27 cellular contexts compared by ENCODE assay signal in the genomic region with DNA sequence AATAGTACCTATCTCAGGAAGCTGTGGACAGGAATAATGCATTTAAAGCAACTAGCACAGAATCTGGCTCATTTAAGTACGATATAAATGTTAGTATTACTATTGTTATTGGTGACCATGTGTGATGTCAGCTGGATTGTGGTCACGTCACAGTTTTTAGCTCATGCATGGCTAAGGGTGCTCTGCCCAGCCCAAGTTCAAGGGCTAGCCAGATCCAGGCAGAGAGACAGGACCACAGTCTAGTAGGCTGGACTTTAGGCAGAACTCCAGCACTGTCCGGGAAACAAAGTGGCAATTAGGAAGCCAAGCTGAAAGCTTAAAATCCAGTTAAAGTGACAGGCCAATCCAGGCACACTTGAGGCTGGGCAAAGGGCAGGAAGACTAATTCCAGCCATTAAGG.
DNase-seq lines count a peak whose midpoint lies in the region; ATAC-seq, FAIRE-seq and TF ChIP-seq lines count a peak whose summit lies in the region.
"Had no signal": no experiment of that assay in that cellular context is flagged by ENCODE, and none has a peak within 500 bp of the region (broad histone marks: within the 10 kb centered on the region; RNA-seq: fewer than 3 reads in every experiment).

No MANE protein-coding gene starts in this region.

- H4K20me1 ChIP-seq in HepG2 (ENCODE audit: insufficient read depth, low read length): no peaks in the 10 kb centered on the region

- no peaks in the 10 kb centered on the region for H3K36me3 ChIP-seq in esophagus muscularis mucosa
- no peaks in the 10 kb centered on the region for H3K36me3 ChIP-seq in HepG2 (replicated peaks in 1 of 2; ENCODE audit: control insufficient read depth in 1 of 2, insufficient read depth in 2 of 2, low read length in 2 of 2)
- H3K36me3 ChIP-seq: breast epithelium had no signal

- H3K27ac ChIP-seq in esophagus muscularis mucosa (replicated peaks in 1 of 4) (peak overlapping the region in 3 of 4 donors; percentile 0 to 47 (median 41)), HepG2 (ENCODE audit: extremely low read length, insufficient read depth, low read length) (no peak overlapping the region)
- H3K27ac ChIP-seq: foreskin keratinocyte had no signal

- TF ChIP-seq POLR2A in esophagus muscularis mucosa (IDR thresholded peaks at IDR 0.05; ENCODE audit: low read depth) (no peak), HepG2 (IDR thresholded peaks at IDR 0.05; ENCODE audit: insufficient read depth in 1 of 2, low read depth in 2 of 2, low read length in 2 of 2) (no peak)

- 60% methylated on average over 3 of the region's 3 CpGs for WGBS in esophagus muscularis mucosa
- WGBS in HepG2 (ENCODE audit: low lambda C conversion rate): 5% methylated on average over 3 of the region's 3 CpGs

- POLR2A ChIA-PET in HepG2 (lab: Yijun Ruan, JAX): no interaction called here

- no peak overlapping the region for H3K9ac ChIP-seq in HepG2 (ENCODE audit: insufficient read depth, low read depth, low read length)

- in situ Hi-C loops in HepG2 (cut with HindIII; ENCODE audit: extremely low pct_ligation_motif_present, low pct_unique_long_range_greater_than_20kb): no loop called here

- H3K4me1 ChIP-seq in esophagus muscularis mucosa: peaks cover 8 to 46% (median 40%) of the 10 kb centered on the region in 4 donors
- H3K4me1 ChIP-seq in HepG2 (ENCODE audit: insufficient read depth, low read length): no peaks in the 10 kb centered on the region
- H3K4me1 ChIP-seq: breast epithelium, foreskin keratinocyte had no signal

- FAIRE-seq in HepG2 (lab: Jason Lieb, UNC): no peak
- FAIRE-seq: A204.1, H1, HTR-8/SVneo had no signal

- H2AFZ ChIP-seq in HepG2 (ENCODE audit: low read length): no peak overlapping the region

- intact Hi-C loops in esophagus muscularis mucosa (cut with DNase I): no loop called here
- intact Hi-C loops in HepG2 (cut with micrococcal nuclease; ENCODE audit: unreplicated experiment): no loop called here
- intact Hi-C loops in sciatic nerve (cut with DNase I): no loop called here

- H3K4me2 ChIP-seq in HepG2 (ENCODE audit: low read depth, low read length): no peak overlapping the region

- no peaks in the 10 kb centered on the region for H3K27me3 ChIP-seq in esophagus muscularis mucosa
- H3K27me3 ChIP-seq in HepG2 (ENCODE audit: control insufficient read depth in 1 of 2, insufficient read depth in 2 of 2, low read length in 2 of 2): no peaks in the 10 kb centered on the region
- H3K27me3 ChIP-seq: breast epithelium, foreskin keratinocyte had no signal

- TF ChIP-seq EP300 in esophagus muscularis mucosa (IDR thresholded peaks at IDR 0.05) (no peak), HepG2 (IDR thresholded peaks at IDR 0.05; ENCODE audit: low read depth in 2 of 2, low read length in 2 of 2) (no peak), HepG2 (CRISPR knock-in tag; IDR thresholded peaks at IDR 0.05; ENCODE audit: borderline replicate concordance) (no peak)

- no peaks in the 10 kb centered on the region for H3K9me3 ChIP-seq in esophagus muscularis mucosa
- H3K9me3 ChIP-seq in HepG2 (ENCODE audit: low read length): no peaks in the 10 kb centered on the region
- H3K9me3 ChIP-seq: breast epithelium had no signal

- DNase-seq in AG10803 (ENCODE audit: low read depth): peak; percentile 28
- no peak for DNase-seq in esophagus muscularis mucosa (ENCODE audit: extremely low spot score)
- no peak for DNase-seq in HepG2 (ENCODE audit: low spot score)
- DNase-seq in sciatic nerve (ENCODE audit: low spot score): no peak
- DNase-seq in dedifferentiated amniotic fluid mesenchymal stem cell (ENCODE audit: extremely low spot score): no peak
- DNase-seq in SKM-1 treated with dmso at 0.1 percent for 144 hours (lab: John Stamatoyannopoulos, UW; ENCODE audit: unreplicated experiment): no peak
- DNase-seq in MV-4-11 (lab: John Stamatoyannopoulos, UW): no peak
- no peak for DNase-seq in SW 1271 (lab: John Stamatoyannopoulos, UW)
- DNase-seq: activated B cell treated with CpG ODN at 0.5 μM for 24 hours; activated CD4-positive, alpha-beta memory T cell treated with anti-CD3 and anti-CD28 coated beads, Interleukin-2, amount 10 ng/mL, durations not matched to agents 7 days and 5 days; activated gamma-delta T cell; activated T-cell treated with anti-CD3 and anti-CD28 coated beads for 4 hours; foreskin keratinocyte; Karpas-422; NCI-H1048; NCI-H187; NCI-H69; retina; stimulated activated CD4-positive, alpha-beta T cell treated with anti-CD3 and anti-CD28 coated beads, Interleukin-12 subunit alpha, Interleukin-12 subunit beta, amount 100 ng/mL, for 4 hours; stimulated activated CD4-positive, alpha-beta T cell treated with anti-CD3 and anti-CD28 coated beads, Interleukin-4, amount 100 ng/mL, for 4 hours; T1000; trophoblast cell had no signal

- H3K79me2 ChIP-seq in HepG2 (ENCODE audit: insufficient read depth, low read length): no peaks in the 10 kb centered on the region

- H3K4me3 ChIP-seq in AG10803 (ENCODE audit: low read length) (no peak overlapping the region), esophagus muscularis mucosa (no peak overlapping the region), HepG2 (replicated peaks in 1 of 3; ENCODE audit: insufficient read depth in 1 of 3, low read depth in 2 of 3, low read length in 3 of 3) (no peak overlapping the region)
- H3K4me3 ChIP-seq: breast epithelium, lung had no signal

- no peak for TF ChIP-seq CTCF in AG10803 (conservative IDR thresholded peaks at IDR 0.05; ENCODE audit: low read length)
- TF ChIP-seq CTCF in esophagus muscularis mucosa (IDR thresholded peaks at IDR 0.05): no peak
- no peak for TF ChIP-seq CTCF in HepG2 (CRISPR knock-in tag; IDR thresholded peaks at IDR 0.05)

- no TSS peak for BruUV-seq in HepG2 (replicated peaks; lab: Mats Ljungman, UMichigan)

- no peak for ATAC-seq in HepG2
- ATAC-seq in sciatic nerve: peak; percentile 63
- ATAC-seq: foreskin keratinocyte had no signal

- CTCF ChIA-PET in HepG2 (lab: Yijun Ruan, JAX; ENCODE audit: low intra/inter-chr PET ratio, low total read pairs): no interaction called here

- TF ChIP-seq RAD21 in HepG2 (CRISPR knock-in tag; IDR thresholded peaks at IDR 0.05): no peak

TF ChIP-seq in HepG2, 621 proteins besides CTCF, POLR2A, EP300 and RAD21:
- no peak for TF ChIP-seq ZNF879 (CRISPR knock-in tag; IDR thresholded peaks at IDR 0.05)
- peak; percentile 74 for TF ChIP-seq CREB1 (IDR thresholded peaks at IDR 0.05)
- TF ChIP-seq CREB1 (CRISPR knock-in tag; IDR thresholded peaks at IDR 0.05): no peak
